In the genomic region with DNA sequence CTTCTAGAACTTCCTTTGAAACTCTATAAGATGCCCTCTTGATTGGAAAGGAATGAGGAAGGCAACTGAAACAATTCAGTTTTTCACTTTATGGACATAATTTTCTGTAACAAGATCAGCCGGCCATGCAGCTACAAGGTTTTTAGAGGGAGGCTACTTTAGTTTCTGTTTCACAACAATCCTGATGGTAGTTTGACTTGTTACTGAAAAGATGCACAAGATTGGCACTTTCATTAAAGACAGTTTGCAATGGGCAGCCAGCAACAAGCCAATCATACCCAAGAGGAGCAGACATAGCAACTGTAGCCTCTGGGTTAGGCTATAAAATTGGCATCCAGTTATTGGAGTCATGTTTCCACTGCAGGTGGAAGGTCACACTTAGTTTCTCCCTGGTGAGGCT, we compare ENCODE assay signal across 24 cellular contexts.
A peak's percentile ranks its signal among the peaks of the same experiment; 100 is the strongest.
DNase-seq lines count a peak whose midpoint lies in the region; ATAC-seq, FAIRE-seq and TF ChIP-seq lines count a peak whose summit lies in the region.
"Had no signal": no experiment of that assay in that cellular context is flagged by ENCODE, and none has a peak within 500 bp of the region (broad histone marks: within the 10 kb centered on the region; RNA-seq: fewer than 3 reads in every experiment).

No MANE protein-coding gene starts in this region.

- H3K79me2 ChIP-seq in mammary epithelial cell (ENCODE audit: insufficient read depth, low read length) (no peaks in the 10 kb centered on the region), astrocyte (ENCODE audit: insufficient read depth, low read length) (no peaks in the 10 kb centered on the region)

- H4K20me1 ChIP-seq in mammary epithelial cell (ENCODE audit: insufficient read depth, low read length) (no peaks in the 10 kb centered on the region), astrocyte (ENCODE audit: insufficient read depth, low read length) (no peaks in the 10 kb centered on the region)

- intact Hi-C loops in mammary epithelial cell (cut with micrococcal nuclease): no loop called here

- peaks cover 3% of the 10 kb centered on the region for H3K27me3 ChIP-seq in mammary epithelial cell (ENCODE audit: insufficient read depth, low read length)
- no peaks in the 10 kb centered on the region for H3K27me3 ChIP-seq in astrocyte (ENCODE audit: insufficient read depth, low read length)
- H3K27me3 ChIP-seq: transverse colon had no signal

- H3K9ac ChIP-seq in mammary epithelial cell (ENCODE audit: insufficient read depth, low read length): no peak overlapping the region
- H3K9ac ChIP-seq in astrocyte (ENCODE audit: low read length): peak overlapping the region; percentile 54

- in situ Hi-C loops in T47D (cut with HindIII; ENCODE audit: low pct_unique_long_range_greater_than_20kb, low sequenced_read_pairs): no loop called here
- in situ Hi-C loops in mammary epithelial cell (cut with MboI; ENCODE audit: low sequenced_read_pairs in 2 of 2): no loop called here

- H3K4me3 Mint-ChIP-seq in astrocyte (ENCODE audit: unreplicated experiment): no peak overlapping the region
- H3K4me3 Mint-ChIP-seq in natural killer cell treated with Interleukin-12 subunit alpha and Interleukin-12 subunit beta and Interleukin-15 and Interleukin-18, amount 100 ng/mL, for 72 hours: peak overlapping the region; percentile 67
- H3K4me3 Mint-ChIP-seq: activated T-cell treated with anti-CD3 and anti-CD28 coated beads, Interleukin-2, amount 50 U/mL, for 4 hours; nephron progenitor cell; stimulated activated effector memory CD8-positive, alpha-beta T cell treated with anti-CD3 and anti-CD28 coated beads, Interleukin-12 subunit alpha, Interleukin-12 subunit beta, amount 100 ng/mL, for 72 hours had no signal

- ATAC-seq in natural killer cell treated with Interleukin-12 subunit alpha and Interleukin-12 subunit beta and Interleukin-15 and Interleukin-18, amount 100 ng/mL, for 72 hours: no peak
- no peak for ATAC-seq in HG02623 (IDR thresholded peaks at IDR 0.05; ENCODE audit: unreplicated experiment)
- no peak for ATAC-seq in HG02798 (IDR thresholded peaks at IDR 0.05; ENCODE audit: poor library complexity, unreplicated experiment)
- ATAC-seq: activated T-cell treated with anti-CD3 and anti-CD28 coated beads, Interleukin-2, amount 50 U/mL, for 4 hours; stimulated activated effector memory CD8-positive, alpha-beta T cell treated with anti-CD3 and anti-CD28 coated beads, Interleukin-12 subunit alpha, Interleukin-12 subunit beta, amount 100 ng/mL, for 72 hours had no signal

- H3K9me3 ChIP-seq in mammary epithelial cell (replicated peaks; ENCODE audit: insufficient read depth, low read length) (no peaks in the 10 kb centered on the region), astrocyte (ENCODE audit: insufficient read depth, low read depth, low read length) (no peaks in the 10 kb centered on the region)
- H3K9me3 ChIP-seq: heart right ventricle, transverse colon had no signal

- H3K4me1 Mint-ChIP-seq in astrocyte (ENCODE audit: low read depth, unreplicated experiment): peaks cover 32% of the 10 kb centered on the region
- peaks cover 34 to 45% of the 10 kb centered on the region in 2 donors for H3K4me1 Mint-ChIP-seq in natural killer cell treated with Interleukin-12 subunit alpha and Interleukin-12 subunit beta and Interleukin-15 and Interleukin-18, amount 100 ng/mL, for 72 hours (ENCODE audit: low read depth in 2 of 2)
- H3K4me1 Mint-ChIP-seq: nephron progenitor cell had no signal

- H3K36me3 ChIP-seq in mammary epithelial cell (ENCODE audit: insufficient read depth, low read length) (no peaks in the 10 kb centered on the region), astrocyte (ENCODE audit: insufficient read depth, low read length) (no peaks in the 10 kb centered on the region)
- H3K36me3 ChIP-seq: transverse colon had no signal

- H3K4me3 ChIP-seq in mammary epithelial cell (replicated peaks in 1 of 3; ENCODE audit: insufficient read depth in 1 of 3, low read depth in 2 of 3, low read length in 3 of 3) (no peak overlapping the region), astrocyte (ENCODE audit: insufficient read depth, low read depth, low read length) (no peak overlapping the region)
- H3K4me3 ChIP-seq: heart right ventricle, transverse colon had no signal

- TF ChIP-seq CTCF in mammary epithelial cell (conservative IDR thresholded peaks at IDR 0.05 in 1 of 2, IDR thresholded peaks at IDR 0.05 in 1 of 2; ENCODE audit: extremely low read depth in 1 of 2, insufficient read depth in 1 of 2, low read depth in 1 of 2, low read length in 2 of 2): no peak
- TF ChIP-seq CTCF in astrocyte (IDR thresholded peaks at IDR 0.05; ENCODE audit: insufficient read depth, low read depth, low read length): no peak

- CTCF ChIA-PET in mammary epithelial cell (lab: Charles Lee; ENCODE audit: low non-redundant PET): interaction anchor here (0.9 kb wide), 1 partner anchor 28 kb away, joined by 9 read pairs; no protein-coding TSS in a partner anchor

- peaks cover 5% of the 10 kb centered on the region for H3K27me3 Mint-ChIP-seq in astrocyte (ENCODE audit: low read depth, unreplicated experiment)
- H3K27me3 Mint-ChIP-seq in natural killer cell treated with Interleukin-12 subunit alpha and Interleukin-12 subunit beta and Interleukin-15 and Interleukin-18, amount 100 ng/mL, for 72 hours: no peaks in the 10 kb centered on the region

- H2AFZ ChIP-seq in mammary epithelial cell (ENCODE audit: low read depth, low read length) (no peak overlapping the region), astrocyte (ENCODE audit: low read depth, low read length) (no peak overlapping the region)

- no TSS peak for BruUV-seq in mammary epithelial cell (replicated peaks; lab: Mats Ljungman, UMichigan)

- H3K4me2 ChIP-seq in mammary epithelial cell (ENCODE audit: insufficient read depth, low read depth, low read length) (no peak overlapping the region), astrocyte (ENCODE audit: low read length) (peak overlapping the region; percentile 39)

- H3K36me3 Mint-ChIP-seq in astrocyte (ENCODE audit: low read depth, unreplicated experiment): peaks cover 3% of the 10 kb centered on the region
- H3K36me3 Mint-ChIP-seq in natural killer cell treated with Interleukin-12 subunit alpha and Interleukin-12 subunit beta and Interleukin-15 and Interleukin-18, amount 100 ng/mL, for 72 hours: no peaks in the 10 kb centered on the region
- H3K36me3 Mint-ChIP-seq: stimulated activated effector memory CD8-positive, alpha-beta T cell treated with anti-CD3 and anti-CD28 coated beads, Interleukin-12 subunit alpha, Interleukin-12 subunit beta, amount 100 ng/mL, for 72 hours had no signal

- no peaks in the 10 kb centered on the region for H3K4me1 ChIP-seq in mammary epithelial cell (ENCODE audit: insufficient read depth, low read length)
- H3K4me1 ChIP-seq in astrocyte (ENCODE audit: insufficient read depth, low read length): peaks cover 13% of the 10 kb centered on the region

- H3K27ac Mint-ChIP-seq in astrocyte (ENCODE audit: unreplicated experiment): peak overlapping the region; percentile 95
- H3K27ac Mint-ChIP-seq in natural killer cell treated with Interleukin-12 subunit alpha and Interleukin-12 subunit beta and Interleukin-15 and Interleukin-18, amount 100 ng/mL, for 72 hours: peak overlapping the region; percentile 22 to 53
- H3K27ac Mint-ChIP-seq: nephron progenitor cell; stimulated activated effector memory CD8-positive, alpha-beta T cell treated with anti-CD3 and anti-CD28 coated beads, Interleukin-12 subunit alpha, Interleukin-12 subunit beta, amount 100 ng/mL, for 72 hours had no signal

- dilution Hi-C loops in mammary epithelial cell (cut with HindIII; ENCODE audit: low sequenced_read_pairs): no loop called here

- H3K27ac ChIP-seq in mammary epithelial cell (ENCODE audit: insufficient read depth, low read depth, low read length) (no peak overlapping the region), astrocyte (ENCODE audit: low read depth, low read length) (peak overlapping the region; percentile 81)
- H3K27ac ChIP-seq: HL-60 had no signal

- no peak for FAIRE-seq in astrocyte (lab: Jason Lieb, UNC)
- FAIRE-seq: A204.1, GM12892 had no signal

- peak; percentile 9 to 51 for DNase-seq in T47D (ENCODE audit: low read depth in 1 of 2, low spot score in 1 of 2)
- DNase-seq in mammary epithelial cell: no peak
- no peak for DNase-seq in astrocyte (ENCODE audit: low read depth)
- no peak for DNase-seq in natural killer cell treated with Interleukin-12 subunit alpha and Interleukin-12 subunit beta and Interleukin-15 and Interleukin-18, amount 100 ng/mL, for 72 hours (ENCODE audit: low spot score)
- peak; percentile 22 for DNase-seq in ureter (ENCODE audit: low spot score)
- DNase-seq in activated T-cell treated with anti-CD3 and anti-CD28 coated beads, Interleukin-2, amount 50 U/mL, for 1 hour: no peak
- DNase-seq: activated CD4-positive, CD25-positive, alpha-beta regulatory T cell treated with anti-CD3 and anti-CD28 coated beads, Interleukin-2, amount 50 U/mL, for 72 hours; activated naive CD4-positive, alpha-beta T cell; activated T-cell treated with anti-CD3 and anti-CD28 coated beads, Interleukin-2, amount 50 U/mL, for 4 hours; caudate nucleus; dermis blood vessel endothelial cell; DMS79; heart right ventricle; NCI-H2171; NCI-H524; nephron progenitor cell; T-helper 9 cell; transverse colon had no signal

- H3K9me3 Mint-ChIP-seq in astrocyte (ENCODE audit: unreplicated experiment): peaks cover 10% of the 10 kb centered on the region
- H3K9me3 Mint-ChIP-seq in natural killer cell treated with Interleukin-12 subunit alpha and Interleukin-12 subunit beta and Interleukin-15 and Interleukin-18, amount 100 ng/mL, for 72 hours: no peaks in the 10 kb centered on the region
- H3K9me3 Mint-ChIP-seq: activated T-cell treated with anti-CD3 and anti-CD28 coated beads, Interleukin-2, amount 50 U/mL, for 4 hours; nephron progenitor cell; stimulated activated effector memory CD8-positive, alpha-beta T cell treated with anti-CD3 and anti-CD28 coated beads, Interleukin-12 subunit alpha, Interleukin-12 subunit beta, amount 100 ng/mL, for 72 hours had no signal

- 100% methylated on average over 1 of the region's 1 CpG for WGBS in mammary epithelial cell (ENCODE audit: low coverage, missing lambda C conversion rate)

Comparison
In these comparisons a context has a peak if more than half of its experiments do, and no peak if none do; other contexts are left out.
1. DNase-seq: peak in T47D (2 of 2) and ureter (single experiment); none in mammary epithelial cell (single experiment), astrocyte (single experiment), natural killer cell treated with Interleukin-12 subunit alpha and Interleukin-12 subunit beta and Interleukin-15 and Interleukin-18, amount 100 ng/mL, for 72 hours (single experiment) and activated T-cell treated with anti-CD3 and anti-CD28 coated beads, Interleukin-2, amount 50 U/mL, for 1 hour (single experiment).